8 cellular contexts compared by ENCODE assay signal in the genomic region with DNA sequence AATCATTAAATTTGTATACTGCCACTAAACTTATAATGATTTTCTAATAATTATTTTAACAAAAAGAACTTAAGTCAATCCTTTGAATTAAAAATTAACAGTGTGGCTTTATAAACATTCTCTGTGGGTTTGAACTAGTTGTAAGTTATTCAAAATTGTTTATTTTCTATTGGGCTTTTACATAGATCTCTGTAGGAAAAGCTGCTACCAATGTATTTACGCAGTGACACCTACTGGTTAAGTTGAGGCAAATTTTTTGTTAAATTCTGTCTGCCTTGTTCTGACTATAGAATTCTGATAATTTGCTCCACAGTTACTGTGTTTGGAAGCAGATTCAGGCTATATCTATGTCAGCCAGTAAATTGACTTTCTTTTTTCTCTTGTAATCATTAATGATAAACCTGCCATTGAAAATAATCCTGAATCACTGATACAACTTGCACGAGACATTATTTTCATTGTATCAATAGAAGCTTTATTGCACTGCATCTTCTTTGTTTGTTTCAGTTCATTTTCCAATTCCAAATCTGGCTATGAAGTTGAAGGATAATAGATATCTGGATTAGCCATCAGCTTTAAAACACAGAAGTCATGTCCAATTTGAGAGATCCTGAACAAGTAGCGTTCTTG.
DNase-seq lines count a peak whose midpoint lies in the region; ATAC-seq, FAIRE-seq and TF ChIP-seq lines count a peak whose summit lies in the region.

No MANE protein-coding gene starts in this region.

- peak; percentile 49 for TF ChIP-seq CTCF in tibial artery (IDR thresholded peaks at IDR 0.05)

- H3K4me3 ChIP-seq in tibial artery = no peak overlapping the region

- H3K9me3 ChIP-seq in tibial artery = no peaks in the 10 kb centered on the region

- DNase-seq in NCI-H2029 (lab: John Stamatoyannopoulos, UW) (peak; percentile 0), NCI-H2029 treated with DMSO at 0.1 percent for 48 hours (lab: John Stamatoyannopoulos, UW) (no peak), KG1 (lab: John Stamatoyannopoulos, UW) (peak; percentile 7), glomerular visceral epithelial cell (ENCODE audit: extremely low spot score) (peak; percentile 52), tibial artery (no peak)

- H3K27me3 ChIP-seq in tibial artery = no peaks in the 10 kb centered on the region

- no peak overlapping the region for H3K27ac ChIP-seq in tibial artery

- H3K4me1 ChIP-seq in tibial artery = peaks cover 0 to 22% (median 13%) of the 10 kb centered on the region in 4 donors

- intact Hi-C loops in tibial artery (cut with DNase I; ENCODE audit: low total_unique reads) = loop anchor here (5.0 to 10.0 kb wide), 3 partner anchors 112 to 263 kb away; no protein-coding TSS in a partner anchor

- peak; percentile 82 for FAIRE-seq in TTC549 (lab: Jason Lieb, UNC)

- no peaks in the 10 kb centered on the region for H3K36me3 ChIP-seq in tibial artery

- ATAC-seq in HG03025 (IDR thresholded peaks at IDR 0.05; ENCODE audit: low FRiP score, unreplicated experiment) = no peak
- ATAC-seq in HG03095 (IDR thresholded peaks at IDR 0.05; ENCODE audit: unreplicated experiment) = no peak

Comparison
In these comparisons a context has a peak if more than half of its experiments do, and no peak if none do; other contexts are left out.
1. DNase-seq: peak in NCI-H2029 (single experiment), KG1 (single experiment) and glomerular visceral epithelial cell (single experiment); none in NCI-H2029 treated with DMSO at 0.1 percent for 48 hours (single experiment) and tibial artery (0 of 2).